8 cellular contexts compared by ENCODE assay signal in the genomic region with DNA sequence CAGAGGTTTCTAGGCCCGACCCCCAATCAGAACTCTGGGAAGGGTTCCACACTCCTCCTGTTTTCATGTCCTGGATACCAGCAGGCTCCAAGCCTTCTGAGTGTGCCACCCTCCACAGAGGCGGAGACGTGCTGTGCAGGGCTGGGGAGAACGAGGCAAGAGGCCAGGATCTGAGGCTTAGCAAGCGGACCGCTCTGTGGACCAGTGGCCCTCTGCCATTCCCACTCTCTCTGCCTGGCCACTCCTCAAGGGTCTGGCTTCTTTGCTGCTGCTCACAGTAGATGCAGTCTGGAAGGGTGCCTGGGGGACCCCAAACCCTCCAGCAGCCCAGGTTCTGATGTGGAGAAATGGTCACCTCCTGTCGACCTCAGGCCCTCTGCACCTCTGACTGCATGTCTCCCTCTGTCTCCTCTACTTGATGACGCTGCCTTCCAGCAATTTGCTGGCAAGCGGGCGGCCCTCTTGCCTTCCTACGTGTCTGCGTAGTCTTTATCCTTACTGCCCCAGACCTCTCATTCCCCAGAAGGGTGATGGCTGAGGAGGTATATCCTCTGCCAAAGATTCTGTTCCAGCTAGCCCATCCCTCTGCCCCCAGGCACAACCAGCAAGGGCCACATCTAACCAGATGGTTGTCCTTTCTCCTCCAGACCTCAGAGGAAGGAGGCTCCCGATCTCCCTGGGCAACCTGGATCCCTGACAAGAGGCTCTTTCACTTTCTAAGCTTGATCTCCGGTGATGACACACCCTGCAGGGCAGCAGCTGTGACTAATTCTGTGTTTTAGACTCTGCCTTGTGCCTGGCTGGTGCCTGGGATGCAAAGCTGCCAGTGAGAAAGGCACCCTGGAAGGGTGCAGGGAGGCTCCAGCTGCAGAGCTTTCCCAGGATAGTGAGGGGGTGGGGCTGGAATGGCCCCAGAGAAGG.
DNase-seq lines count a peak whose midpoint lies in the region; ATAC-seq, FAIRE-seq and TF ChIP-seq lines count a peak whose summit lies in the region.

No MANE protein-coding gene starts in this region.

- H3K4me1 ChIP-seq in K562 (replicated peaks in 1 of 2; ENCODE audit: control insufficient read depth in 2 of 2, insufficient read depth in 2 of 2, low read length in 2 of 2): no peaks in the 10 kb centered on the region
- H3K4me1 ChIP-seq in left lung: peaks cover 0 to 7% of the 10 kb centered on the region in 2 donors
- no peaks in the 10 kb centered on the region for H3K4me1 ChIP-seq in aorta (ENCODE audit: control insufficient read depth in 1 of 2, insufficient read depth in 2 of 2, low read length in 2 of 2)

- no peak for TF ChIP-seq POLR2A in K562 (conservative IDR thresholded peaks at IDR 0.05)

- WGBS in K562 (ENCODE audit: insufficient coverage, low coverage, missing lambda C conversion rate): 11% methylated on average over 14 of the region's 14 CpGs
- 7 to 9% methylated on average over 14 of the region's 14 CpGs for WGBS in aorta, 2 donors

- BruUV-seq in K562 (replicated peaks; lab: Mats Ljungman, UMichigan): no TSS peak

- no peak for FAIRE-seq in K562 (lab: Jason Lieb, UNC)

- H3K4me2 ChIP-seq in K562 (ENCODE audit: insufficient read depth, low read length): no peak overlapping the region

- intact Hi-C loops in K562 (cut with micrococcal nuclease) (no loop called here), left lung (cut with DNase I) (no loop called here), aorta (cut with DNase I) (loop anchor here (2.0 to 5.0 kb wide), 4 partner anchors 30 to 165 kb away; a partner anchor contains a TSS)

- no peak overlapping the region for H3K4me3 ChIP-seq in K562
- H3K4me3 ChIP-seq in left lung: no peak overlapping the region
- no peak overlapping the region for H3K4me3 ChIP-seq in aorta (ENCODE audit: low read length in 2 of 2)

- H3K27me3 ChIP-seq in K562 (ENCODE audit: control insufficient read depth in 2 of 2, insufficient read depth in 2 of 2, low read length in 2 of 2): peaks cover 18 to 62% of the 10 kb centered on the region in 2 experiments; a peak in 4 of 5 replicates
- no peaks in the 10 kb centered on the region for H3K27me3 ChIP-seq in left lung
- no peaks in the 10 kb centered on the region for H3K27me3 ChIP-seq in aorta (ENCODE audit: control insufficient read depth in 1 of 2, insufficient read depth in 2 of 2, low read length in 1 of 2)

- no peak overlapping the region for H3K27ac ChIP-seq in K562 (ENCODE audit: extremely low read depth, low read depth, low read length)
- peak overlapping the region in 1 of 2 donors; percentile 26 for H3K27ac ChIP-seq in left lung
- H3K27ac ChIP-seq in aorta (ENCODE audit: low read depth in 1 of 2, low read length in 2 of 2): peak overlapping the region; percentile 53 to 81

- in situ Hi-C loops in K562 (cut with MboI): no loop called here

- CTCF ChIA-PET in K562 (lab: Yijun Ruan, JAX; ENCODE audit: low intra/inter-chr PET ratio): no interaction called here

- no peak for TF ChIP-seq CTCF in K562 (IDR thresholded peaks at IDR 0.05 in 2 of 3, conservative IDR thresholded peaks at IDR 0.05 in 1 of 3; ENCODE audit: insufficient read depth in 2 of 3, low read depth in 1 of 3, low read length in 3 of 3)
- TF ChIP-seq CTCF in left lung (IDR thresholded peaks at IDR 0.05): no peak

- no peak overlapping the region for H3K9ac ChIP-seq in K562 (ENCODE audit: insufficient read depth in 1 of 2, low read depth in 2 of 2, low read length in 2 of 2)

- ATAC-seq in K562 (peak; percentile 27; the same call in 2 of the 3 replicates), left lung (peak; percentile 65), aorta (ENCODE audit: low FRiP score) (peak; percentile 86), HG03469 (IDR thresholded peaks at IDR 0.05; ENCODE audit: unreplicated experiment) (no peak)

- POLR2A ChIA-PET in K562 (lab: Yijun Ruan, JAX): interaction anchor here (0.7 to 2.5 kb wide), 3 partner anchors 8 to 116 kb away, joined by 3 to 9 read pairs (median 6); no protein-coding TSS in a partner anchor

- no peak for TF ChIP-seq RAD21 in K562 (CRISPR knock-in tag; conservative IDR thresholded peaks at IDR 0.05 in 1 of 2, IDR thresholded peaks at IDR 0.05 in 1 of 2)

- no peak overlapping the region for H2AFZ ChIP-seq in K562 (ENCODE audit: low read depth, low read length)

- H4K20me1 ChIP-seq in K562 (replicated peaks; ENCODE audit: control insufficient read depth, insufficient read depth, low read length): 0 out of 2 replicates have a peak, but pooled peaks cover 5% of the 10 kb centered on the region

- no peaks in the 10 kb centered on the region for H3K79me2 ChIP-seq in K562 (ENCODE audit: control insufficient read depth, insufficient read depth, low read length)

- DNase-seq in DMS79 treated with DMSO at 0.1 percent for 48 hours (lab: John Stamatoyannopoulos, UW): peak; percentile 66
- DNase-seq in NCI-H146 (lab: John Stamatoyannopoulos, UW): peak; percentile 25
- DNase-seq in K562 (ENCODE audit: extremely low read depth in 1 of 4, low spot score in 3 of 4): no peak
- DNase-seq in left lung: no peak
- peak; percentile 90 to 91 for DNase-seq in aorta
- DNase-seq in NCI-H510A treated with DMSO at 0.1 percent for 48 hours (lab: John Stamatoyannopoulos, UW): no peak
- DNase-seq in effector CD8-positive, alpha-beta T cell (lab: John Stamatoyannopoulos, UW): no peak

- H3K9me3 ChIP-seq in K562 (replicated peaks; ENCODE audit: control insufficient read depth, insufficient read depth, low read depth, low read length) (no peaks in the 10 kb centered on the region), left lung (no peaks in the 10 kb centered on the region), aorta (ENCODE audit: control insufficient read depth, low read length) (no peaks in the 10 kb centered on the region)

- H3K36me3 ChIP-seq in K562 (ENCODE audit: control insufficient read depth, insufficient read depth, low read length) (no peaks in the 10 kb centered on the region), left lung (no peaks in the 10 kb centered on the region), aorta (ENCODE audit: control insufficient read depth in 1 of 2, insufficient read depth in 2 of 2, low read length in 1 of 2) (no peaks in the 10 kb centered on the region)

- no peak for TF ChIP-seq EP300 in K562 (IDR thresholded peaks at IDR 0.05; ENCODE audit: low read length)

- no peaks in the 10 kb centered on the region for H3K9me1 ChIP-seq in K562 (ENCODE audit: control insufficient read depth, insufficient read depth, low read length)

TF ChIP-seq in K562, 482 proteins besides CTCF, POLR2A, EP300 and RAD21 (continues in another document):
- TF ChIP-seq PTBP1 (IDR thresholded peaks at IDR 0.05; ENCODE audit: low read depth, low read length) (no peak), FOXK1 (CRISPR knock-in tag; IDR thresholded peaks at IDR 0.05; ENCODE audit: borderline replicate concordance) (no peak), FOXM1 (IDR thresholded peaks at IDR 0.05; ENCODE audit: low read depth) (no peak), FOXM1 (CRISPR knock-in tag; IDR thresholded peaks at IDR 0.05; ENCODE audit: low read depth) (no peak), NBN (IDR thresholded peaks at IDR 0.05; ENCODE audit: low read depth) (no peak), ERF (CRISPR knock-in tag; IDR thresholded peaks at IDR 0.05) (no peak), TEAD4 (IDR thresholded peaks at IDR 0.05; ENCODE audit: low read length) (no peak), TEAD4 (CRISPR knock-in tag; IDR thresholded peaks at IDR 0.05; ENCODE audit: borderline replicate concordance) (no peak)
- TF ChIP-seq, protein P1, sequence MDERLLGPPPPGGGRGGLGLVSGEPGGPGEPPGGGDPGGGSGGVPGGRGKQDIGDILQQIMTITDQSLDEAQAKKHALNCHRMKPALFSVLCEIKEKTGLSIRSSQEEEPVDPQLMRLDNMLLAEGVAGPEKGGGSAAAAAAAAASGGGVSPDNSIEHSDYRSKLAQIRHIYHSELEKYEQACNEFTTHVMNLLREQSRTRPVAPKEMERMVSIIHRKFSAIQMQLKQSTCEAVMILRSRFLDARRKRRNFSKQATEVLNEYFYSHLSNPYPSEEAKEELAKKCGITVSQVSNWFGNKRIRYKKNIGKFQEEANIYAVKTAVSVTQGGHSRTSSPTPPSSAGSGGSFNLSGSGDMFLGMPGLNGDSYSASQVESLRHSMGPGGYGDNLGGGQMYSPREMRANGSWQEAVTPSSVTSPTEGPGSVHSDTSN (CRISPR knock-in tag; IDR thresholded peaks at IDR 0.05; ENCODE audit: low read depth): no peak
- TF ChIP-seq, protein P1 (tag; conservative IDR thresholded peaks at IDR 0.05; ENCODE audit: low read depth): no peak
- TF ChIP-seq, protein P2, sequence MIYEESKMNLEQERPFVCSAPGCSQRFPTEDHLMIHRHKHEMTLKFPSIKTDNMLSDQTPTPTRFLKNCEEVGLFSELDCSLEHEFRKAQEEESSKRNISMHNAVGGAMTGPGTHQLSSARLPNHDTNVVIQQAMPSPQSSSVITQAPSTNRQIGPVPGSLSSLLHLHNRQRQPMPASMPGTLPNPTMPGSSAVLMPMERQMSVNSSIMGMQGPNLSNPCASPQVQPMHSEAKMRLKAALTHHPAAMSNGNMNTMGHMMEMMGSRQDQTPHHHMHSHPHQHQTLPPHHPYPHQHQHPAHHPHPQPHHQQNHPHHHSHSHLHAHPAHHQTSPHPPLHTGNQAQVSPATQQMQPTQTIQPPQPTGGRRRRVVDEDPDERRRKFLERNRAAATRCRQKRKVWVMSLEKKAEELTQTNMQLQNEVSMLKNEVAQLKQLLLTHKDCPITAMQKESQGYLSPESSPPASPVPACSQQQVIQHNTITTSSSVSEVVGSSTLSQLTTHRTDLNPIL (CRISPR knock-in tag; IDR thresholded peaks at IDR 0.05): no peak

Comparison
In these comparisons a context has a peak if more than half of its experiments do, and no peak if none do; other contexts are left out.
1. DNase-seq: peak in DMS79 treated with DMSO at 0.1 percent for 48 hours (single experiment), NCI-H146 (single experiment) and aorta (2 of 2); none in K562 (0 of 4), left lung (0 of 2), NCI-H510A treated with DMSO at 0.1 percent for 48 hours (single experiment) and effector CD8-positive, alpha-beta T cell (single experiment).
2. intact Hi-C loops: an anchor here in aorta (2.0 to 5.0 kb wide); none called in K562 and left lung.